1 cellular context compared by ENCODE assay signal in the genomic region with DNA sequence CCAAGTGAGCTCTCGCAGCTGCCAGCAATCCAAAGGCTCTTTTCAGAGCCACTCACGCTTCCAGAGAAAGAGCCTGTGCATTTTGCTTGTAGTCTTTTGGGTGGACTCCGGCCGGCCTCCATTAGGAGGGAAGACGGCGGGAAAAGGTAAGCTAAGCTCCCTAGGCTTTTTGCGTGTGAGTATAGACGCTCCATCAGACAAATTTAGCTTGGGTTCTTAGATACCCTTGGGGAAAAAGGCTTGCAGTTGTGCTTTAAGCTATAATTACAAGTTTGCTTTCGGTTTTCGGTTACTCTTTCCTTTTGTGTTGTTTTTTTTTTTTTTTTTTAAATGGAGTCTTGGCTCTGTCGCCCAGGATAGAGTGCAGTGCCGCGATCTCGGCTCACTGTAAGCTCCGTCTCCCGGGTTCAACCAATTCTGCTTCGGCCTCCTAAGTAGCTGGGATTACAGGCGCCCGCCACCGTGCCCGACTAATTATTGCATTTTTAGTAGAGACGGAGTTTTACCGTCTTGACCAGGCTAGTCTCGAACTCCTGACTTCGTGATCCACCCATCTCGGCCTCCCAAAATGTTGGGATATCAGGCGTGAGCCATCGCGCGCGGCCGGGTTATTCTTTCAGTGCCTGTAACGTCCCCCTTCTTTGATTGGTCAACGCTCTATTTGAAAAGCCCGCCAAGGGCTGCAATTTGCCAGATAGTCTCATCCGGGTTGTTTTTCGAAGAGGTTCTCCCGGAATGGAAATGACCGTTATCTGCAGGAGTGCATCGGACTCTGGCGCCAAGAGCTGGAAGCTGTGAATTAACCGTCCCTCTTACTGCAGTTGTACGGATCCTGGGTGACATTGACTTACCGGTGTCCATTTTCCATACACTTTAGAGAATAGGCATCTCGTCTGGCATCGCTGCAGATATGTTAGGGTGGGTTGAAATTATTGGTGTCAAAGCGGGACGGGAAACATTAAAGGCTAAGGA.
TF ChIP-seq lines count a peak whose summit lies in the region.

No MANE protein-coding gene starts in this region.

TF ChIP-seq in HepG2, 621 proteins besides CTCF, POLR2A, EP300 and RAD21 (continued from another document and continues in another):
- TF ChIP-seq, protein P1, sequence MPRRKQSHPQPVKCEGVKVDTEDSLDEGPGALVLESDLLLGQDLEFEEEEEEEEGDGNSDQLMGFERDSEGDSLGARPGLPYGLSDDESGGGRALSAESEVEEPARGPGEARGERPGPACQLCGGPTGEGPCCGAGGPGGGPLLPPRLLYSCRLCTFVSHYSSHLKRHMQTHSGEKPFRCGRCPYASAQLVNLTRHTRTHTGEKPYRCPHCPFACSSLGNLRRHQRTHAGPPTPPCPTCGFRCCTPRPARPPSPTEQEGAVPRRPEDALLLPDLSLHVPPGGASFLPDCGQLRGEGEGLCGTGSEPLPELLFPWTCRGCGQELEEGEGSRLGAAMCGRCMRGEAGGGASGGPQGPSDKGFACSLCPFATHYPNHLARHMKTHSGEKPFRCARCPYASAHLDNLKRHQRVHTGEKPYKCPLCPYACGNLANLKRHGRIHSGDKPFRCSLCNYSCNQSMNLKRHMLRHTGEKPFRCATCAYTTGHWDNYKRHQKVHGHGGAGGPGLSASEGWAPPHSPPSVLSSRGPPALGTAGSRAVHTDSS (CRISPR knock-in tag; conservative IDR thresholded peaks at IDR 0.05) = no peak
- TF ChIP-seq KDM5B (CRISPR knock-in tag; IDR thresholded peaks at IDR 0.05; ENCODE audit: borderline replicate concordance) = no peak
- peak; percentile 26 for TF ChIP-seq XRCC5 (optimal IDR thresholded peaks at IDR 0.05; ENCODE audit: low read length)
- TF ChIP-seq ZFP41 (CRISPR knock-in tag; IDR thresholded peaks at IDR 0.05; ENCODE audit: borderline replicate concordance) = no peak; the same call in 1 of the 2 replicates
- TF ChIP-seq, protein P2, sequence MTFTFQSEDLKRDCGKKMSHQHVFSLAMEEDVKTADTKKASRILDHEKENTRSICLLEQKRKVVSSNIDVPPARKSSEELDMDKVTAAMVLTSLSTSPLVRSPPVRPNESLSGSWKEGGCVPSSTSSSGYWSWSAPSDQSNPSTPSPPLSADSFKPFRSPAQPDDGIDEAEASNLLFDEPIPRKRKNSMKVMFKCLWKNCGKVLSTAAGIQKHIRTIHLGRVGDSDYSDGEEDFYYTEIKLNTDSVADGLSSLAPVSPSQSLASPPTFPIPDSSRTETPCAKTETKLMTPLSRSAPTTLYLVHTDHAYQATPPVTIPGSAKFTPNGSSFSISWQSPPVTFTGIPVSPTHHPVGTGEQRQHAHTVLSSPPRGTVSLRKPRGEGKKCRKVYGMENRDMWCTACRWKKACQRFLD (CRISPR knock-in tag; IDR thresholded peaks at IDR 0.05; ENCODE audit: borderline replicate concordance) = 0 out of 2 replicates have a peak, but pooled peaks have one; percentile 51
- no peak for TF ChIP-seq ATM (IDR thresholded peaks at IDR 0.05; ENCODE audit: borderline replicate concordance)
- TF ChIP-seq ZNF30 (CRISPR knock-in tag; IDR thresholded peaks at IDR 0.05) = no peak
- TF ChIP-seq ZNF264 (CRISPR knock-in tag; IDR thresholded peaks at IDR 0.05) = no peak
- TF ChIP-seq ZFP1 (CRISPR knock-in tag; IDR thresholded peaks at IDR 0.05) = 0 out of 2 replicates have a peak, but pooled peaks have one; percentile 52
- TF ChIP-seq TBX2 (CRISPR knock-in tag; IDR thresholded peaks at IDR 0.05; ENCODE audit: borderline replicate concordance) = no peak
- TF ChIP-seq BRCA1 (CRISPR knock-in tag; IDR thresholded peaks at IDR 0.05) = 0 out of 2 replicates have a peak, but pooled peaks have one; percentile 13
- peak; percentile 91 for TF ChIP-seq RBM22 (optimal IDR thresholded peaks at IDR 0.05; ENCODE audit: low read length)
- no peak for TF ChIP-seq TBP (CRISPR knock-in tag; IDR thresholded peaks at IDR 0.05)
- TF ChIP-seq ZBED4 (CRISPR knock-in tag; IDR thresholded peaks at IDR 0.05; ENCODE audit: borderline replicate concordance) = no peak
- TF ChIP-seq, protein P3, sequence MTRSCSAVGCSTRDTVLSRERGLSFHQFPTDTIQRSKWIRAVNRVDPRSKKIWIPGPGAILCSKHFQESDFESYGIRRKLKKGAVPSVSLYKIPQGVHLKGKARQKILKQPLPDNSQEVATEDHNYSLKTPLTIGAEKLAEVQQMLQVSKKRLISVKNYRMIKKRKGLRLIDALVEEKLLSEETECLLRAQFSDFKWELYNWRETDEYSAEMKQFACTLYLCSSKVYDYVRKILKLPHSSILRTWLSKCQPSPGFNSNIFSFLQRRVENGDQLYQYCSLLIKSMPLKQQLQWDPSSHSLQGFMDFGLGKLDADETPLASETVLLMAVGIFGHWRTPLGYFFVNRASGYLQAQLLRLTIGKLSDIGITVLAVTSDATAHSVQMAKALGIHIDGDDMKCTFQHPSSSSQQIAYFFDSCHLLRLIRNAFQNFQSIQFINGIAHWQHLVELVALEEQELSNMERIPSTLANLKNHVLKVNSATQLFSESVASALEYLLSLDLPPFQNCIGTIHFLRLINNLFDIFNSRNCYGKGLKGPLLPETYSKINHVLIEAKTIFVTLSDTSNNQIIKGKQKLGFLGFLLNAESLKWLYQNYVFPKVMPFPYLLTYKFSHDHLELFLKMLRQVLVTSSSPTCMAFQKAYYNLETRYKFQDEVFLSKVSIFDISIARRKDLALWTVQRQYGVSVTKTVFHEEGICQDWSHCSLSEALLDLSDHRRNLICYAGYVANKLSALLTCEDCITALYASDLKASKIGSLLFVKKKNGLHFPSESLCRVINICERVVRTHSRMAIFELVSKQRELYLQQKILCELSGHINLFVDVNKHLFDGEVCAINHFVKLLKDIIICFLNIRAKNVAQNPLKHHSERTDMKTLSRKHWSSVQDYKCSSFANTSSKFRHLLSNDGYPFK (CRISPR knock-in tag; IDR thresholded peaks at IDR 0.05; ENCODE audit: borderline replicate concordance) = no peak
- 0 out of 2 replicates have a peak, but pooled peaks have one; percentile 23 for TF ChIP-seq ZNF747 (CRISPR knock-in tag; IDR thresholded peaks at IDR 0.05; ENCODE audit: borderline replicate concordance)
- peak; percentile 13; the same call in 1 of the 2 replicates for TF ChIP-seq ZNF354B (CRISPR knock-in tag; IDR thresholded peaks at IDR 0.05)
- TF ChIP-seq HMG20B (CRISPR knock-in tag; conservative IDR thresholded peaks at IDR 0.05) = peak; percentile 64; the same call in 1 of the 2 replicates
- no peak for TF ChIP-seq SMARCC2 (IDR thresholded peaks at IDR 0.05)
- no peak; the same call in 1 of the 2 replicates for TF ChIP-seq ZNF468 (CRISPR knock-in tag; IDR thresholded peaks at IDR 0.05)
- no peak for TF ChIP-seq ZNF121 (CRISPR knock-in tag; IDR thresholded peaks at IDR 0.05)
- no peak for TF ChIP-seq ZSCAN22 (CRISPR knock-in tag; IDR thresholded peaks at IDR 0.05)
- no peak for TF ChIP-seq ZNF720 (CRISPR knock-in tag; IDR thresholded peaks at IDR 0.05)
- TF ChIP-seq ZFP36L1 (CRISPR knock-in tag; IDR thresholded peaks at IDR 0.05) = peak; percentile 97
- TF ChIP-seq ZBTB7B (CRISPR knock-in tag; IDR thresholded peaks at IDR 0.05) = no peak; the same call in none of the 2 replicates
- TF ChIP-seq SRSF4 (IDR thresholded peaks at IDR 0.05; ENCODE audit: low read depth, low read length, poor library complexity, severe bottlenecking) = no peak
- no peak for TF ChIP-seq MYPOP (CRISPR knock-in tag; IDR thresholded peaks at IDR 0.05)
- TF ChIP-seq GPBP1L1 (CRISPR knock-in tag; IDR thresholded peaks at IDR 0.05) = no peak
- no peak for TF ChIP-seq ZBTB40 (IDR thresholded peaks at IDR 0.05)
- no peak; the same call in none of the 2 replicates for TF ChIP-seq ZBTB40 (CRISPR knock-in tag; IDR thresholded peaks at IDR 0.05)
- peak; percentile 39; the same call in 1 of the 2 replicates for TF ChIP-seq KAT8 (CRISPR knock-in tag; IDR thresholded peaks at IDR 0.05)
- TF ChIP-seq CBX2 (IDR thresholded peaks at IDR 0.05; ENCODE audit: low read depth, low read length) = no peak
- no peak for TF ChIP-seq CBX2 (CRISPR knock-in tag; IDR thresholded peaks at IDR 0.05; ENCODE audit: low read depth)
